In the genomic region with DNA sequence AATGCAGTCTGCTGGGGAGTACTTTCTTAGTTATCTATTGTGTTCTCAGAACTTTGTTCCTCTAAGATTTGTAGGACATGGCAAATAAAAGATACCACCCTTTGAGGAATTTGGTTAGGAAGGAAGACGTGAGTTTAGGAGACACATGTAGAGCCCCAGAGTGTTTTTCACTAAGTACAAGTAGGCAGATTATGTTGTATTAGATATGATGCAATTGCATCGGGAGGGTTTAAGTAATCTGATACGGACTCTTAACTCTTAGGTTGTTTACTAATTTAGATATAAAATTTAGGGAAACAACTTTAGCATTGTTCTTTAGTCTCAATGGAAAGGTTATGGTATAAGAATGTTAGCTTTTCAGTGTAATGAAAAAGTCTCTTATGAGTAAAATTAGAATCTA, we compare ENCODE assay signal across 17 cellular contexts.
"Had no signal": no experiment of that assay in that cellular context is flagged by ENCODE, and none has a peak within 500 bp of the region (broad histone marks: within the 10 kb centered on the region; RNA-seq: fewer than 3 reads in every experiment).

No MANE protein-coding gene starts in this region.

- H3K27me3 Mint-ChIP-seq: activated CD4-positive, alpha-beta T cell treated with anti-CD3 and anti-CD28 coated beads, Interleukin-2, amount 10 ng/mL, durations not matched to agents 7 days and 5 days; natural killer cell treated with Interleukin-12 subunit alpha and Interleukin-12 subunit beta and Interleukin-15 and Interleukin-18, amount 100 ng/mL, for 72 hours had no signal

- H3K9me3 Mint-ChIP-seq: activated CD4-positive, alpha-beta T cell treated with anti-CD3 and anti-CD28 coated beads, Interleukin-2, amount 10 ng/mL, durations not matched to agents 7 days and 5 days; natural killer cell treated with Interleukin-12 subunit alpha and Interleukin-12 subunit beta and Interleukin-15 and Interleukin-18, amount 100 ng/mL, for 72 hours had no signal

- H3K27ac ChIP-seq: breast epithelium, hepatocyte, sigmoid colon, thoracic aorta had no signal

- H3K9me3 ChIP-seq: breast epithelium, sigmoid colon, thoracic aorta had no signal

- H3K4me3 Mint-ChIP-seq: activated CD4-positive, alpha-beta T cell treated with anti-CD3 and anti-CD28 coated beads, Interleukin-2, amount 10 ng/mL, durations not matched to agents 7 days and 5 days; activated naive CD8-positive, alpha-beta T cell; natural killer cell treated with Interleukin-12 subunit alpha and Interleukin-12 subunit beta and Interleukin-15 and Interleukin-18, amount 100 ng/mL, for 72 hours had no signal

- H3K27me3 ChIP-seq: breast epithelium, hepatocyte, sigmoid colon had no signal

- H3K27ac Mint-ChIP-seq: activated CD4-positive, alpha-beta T cell treated with anti-CD3 and anti-CD28 coated beads, Interleukin-2, amount 10 ng/mL, durations not matched to agents 7 days and 5 days; activated naive CD8-positive, alpha-beta T cell had no signal

- H3K4me1 ChIP-seq: breast epithelium had no signal

- H3K36me3 ChIP-seq: breast epithelium, sigmoid colon, thoracic aorta had no signal

- DNase-seq: activated CD4-positive, alpha-beta T cell treated with anti-CD3 and anti-CD28 coated beads, Interleukin-2, amount 10 ng/mL, durations not matched to agents 7 days and 5 days; activated CD4-positive, CD25-positive, alpha-beta regulatory T cell; activated CD8-positive, alpha-beta memory T cell treated with anti-CD3 and anti-CD28 coated beads for 24 hours; activated gamma-delta T cell treated with Interleukin-2 at 50 U/mL for 16 hours; amniotic stem cell; erythroblast; mesenchymal stem cell; nucleus accumbens; sigmoid colon; stimulated activated CD4-positive, alpha-beta T cell treated with anti-CD3 and anti-CD28 coated beads, Interleukin-12 subunit alpha, Interleukin-12 subunit beta, amount 100 ng/mL, for 4 hours; stimulated activated CD4-positive, alpha-beta T cell treated with anti-CD3 and anti-CD28 coated beads, Interleukin-2, amount 100 ng/mL, for 24 hours; T-helper 2 cell had no signal

- H3K36me3 Mint-ChIP-seq: activated naive CD8-positive, alpha-beta T cell; natural killer cell treated with Interleukin-12 subunit alpha and Interleukin-12 subunit beta and Interleukin-15 and Interleukin-18, amount 100 ng/mL, for 72 hours had no signal

- ATAC-seq: natural killer cell treated with Interleukin-12 subunit alpha and Interleukin-12 subunit beta and Interleukin-15 and Interleukin-18, amount 100 ng/mL, for 72 hours had no signal

- H3K4me3 ChIP-seq: breast epithelium, hepatocyte, sigmoid colon, thoracic aorta had no signal
